In genomic region chr22:29768052-29768680, GRCh38 we compare ENCODE assay signal across 9 cellular contexts. TPM values are rescaled to one million over a fixed set of nuclear protein-coding genes. Genes with fewer than 3 reads are reported as not detected.
A peak's percentile ranks its signal among the peaks of the same experiment; 100 is the strongest.
DNase-seq lines count a peak whose midpoint lies in the region; FAIRE-seq and TF ChIP-seq lines count a peak whose summit lies in the region.
"Had no signal": no experiment of that assay in that cellular context is flagged by ENCODE, and none has a peak within 500 bp of the region (broad histone marks: within the 10 kb centered on the region; RNA-seq: fewer than 3 reads in every experiment).

No MANE protein-coding gene starts in this region.

- peaks cover 45% of the 10 kb centered on the region for H3K4me1 Mint-ChIP-seq in activated T-cell treated with anti-CD3 and anti-CD28 coated beads, Interleukin-2, amount 50 U/mL, for 24 hours (ENCODE audit: low read depth)

- H3K27me3 Mint-ChIP-seq in activated T-cell treated with anti-CD3 and anti-CD28 coated beads, Interleukin-2, amount 50 U/mL, for 24 hours = no peaks in the 10 kb centered on the region

- H3K9me3 ChIP-seq in liver (ENCODE audit: control insufficient read depth in 4 of 4, low read length in 3 of 4) = no peaks in the 10 kb centered on the region
- H3K9me3 ChIP-seq in tibial nerve = no peaks in the 10 kb centered on the region

- in situ Hi-C loops in astrocyte of the cerebellum (cut with HindIII; ENCODE audit: low sequenced_read_pairs) = no loop called here

- peak overlapping the region; percentile 100 for H3K4me3 Mint-ChIP-seq in activated T-cell treated with anti-CD3 and anti-CD28 coated beads, Interleukin-2, amount 50 U/mL, for 24 hours

- no peaks in the 10 kb centered on the region for H3K9me3 Mint-ChIP-seq in activated T-cell treated with anti-CD3 and anti-CD28 coated beads, Interleukin-2, amount 50 U/mL, for 24 hours

- WGBS in liver = 39% methylated on average over 6 of the region's 6 CpGs
- WGBS in tibial nerve, 2 donors = 46 to 48% methylated on average over 6 of the region's 6 CpGs

- TF ChIP-seq POLR2A in tibial nerve (IDR thresholded peaks at IDR 0.05) = no peak
- no peak for TF ChIP-seq POLR2A in H54 (IDR thresholded peaks at IDR 0.05; ENCODE audit: low read depth, low read length)

- no peak for DNase-seq in activated T-cell treated with anti-CD3 and anti-CD28 coated beads, Interleukin-2, amount 50 U/mL, for 24 hours
- DNase-seq in activated T-cell treated with anti-CD3 and anti-CD28 coated beads, Interleukin-2, amount 50 U/mL, for 1 hour = no peak
- DNase-seq in astrocyte of the cerebellum (ENCODE audit: low read depth) (no peak), tibial nerve (ENCODE audit: low spot score in 2 of 2) (no peak), COLO829 (ENCODE audit: low spot score) (no peak), substantia nigra (lab: John Stamatoyannopoulos, UW) (no peak), H54 (ENCODE audit: insufficient read length, low spot score) (no peak)
- DNase-seq: NCI-H1694 treated with DMSO at 0.1 percent for 48 hours had no signal

- H3K4me3 ChIP-seq in astrocyte of the cerebellum (ENCODE audit: low read depth, low read length) (peak overlapping the region; percentile 100), liver (ENCODE audit: low read depth in 1 of 3, low read length in 3 of 3) (peak overlapping the region; percentile 62 to 97 (median 85)), tibial nerve (peak overlapping the region; percentile 88 to 98 (median 94))

- H3K36me3 ChIP-seq in liver (ENCODE audit: control insufficient read depth in 4 of 4, insufficient read depth in 3 of 4, low read depth in 1 of 4, low read length in 3 of 4) = peaks cover 0 to 16% (median 11%) of the 10 kb centered on the region in 4 donors
- peaks cover 0 to 31% (median 7%) of the 10 kb centered on the region in 3 donors for H3K36me3 ChIP-seq in tibial nerve

- H3K4me1 ChIP-seq in liver (ENCODE audit: control insufficient read depth in 4 of 4, insufficient read depth in 4 of 4, low read length in 3 of 4) = peaks cover 5 to 25% (median 19%) of the 10 kb centered on the region in 4 donors
- peaks cover 0 to 42% (median 24%) of the 10 kb centered on the region in 4 donors for H3K4me1 ChIP-seq in tibial nerve

- peak overlapping the region; percentile 99 for H3K27ac Mint-ChIP-seq in activated T-cell treated with anti-CD3 and anti-CD28 coated beads, Interleukin-2, amount 50 U/mL, for 24 hours

- H3K27ac ChIP-seq in liver (ENCODE audit: low read depth in 1 of 2, low read length in 2 of 2) (peak overlapping the region in 1 of 2 donors; percentile 83), tibial nerve (peak overlapping the region in 1 of 4 donors; percentile 96), substantia nigra (ENCODE audit: low read depth, low read length, poor library complexity, severe bottlenecking) (no peak overlapping the region)

- H3K27me3 ChIP-seq in liver (ENCODE audit: control insufficient read depth in 4 of 4, insufficient read depth in 4 of 4, low read length in 3 of 4) (no peaks in the 10 kb centered on the region), tibial nerve (no peaks in the 10 kb centered on the region)

- TF ChIP-seq CTCF in astrocyte of the cerebellum (IDR thresholded peaks at IDR 0.05; ENCODE audit: low read depth, low read length, missing control alignments) = no peak
- TF ChIP-seq CTCF in liver (IDR thresholded peaks at IDR 0.05; ENCODE audit: low read depth, low read length, missing input control) = no peak
- TF ChIP-seq CTCF in tibial nerve (IDR thresholded peaks at IDR 0.05) = no peak

- no peak for TF ChIP-seq EP300 in tibial nerve (IDR thresholded peaks at IDR 0.05)

- peak overlapping the region; percentile 85 to 88 for H3K9ac ChIP-seq in liver (ENCODE audit: low read depth in 1 of 2, low read length in 2 of 2)

- TF ChIP-seq RAD21 in liver (IDR thresholded peaks at IDR 0.05) = no peak

- no peak for FAIRE-seq in H54 (lab: Jason Lieb, UNC)

- peaks cover 47% of the 10 kb centered on the region for H3K36me3 Mint-ChIP-seq in activated T-cell treated with anti-CD3 and anti-CD28 coated beads, Interleukin-2, amount 50 U/mL, for 24 hours (ENCODE audit: low read depth)

TF ChIP-seq in liver, 16 proteins besides CTCF, POLR2A, EP300 and RAD21:
- TF ChIP-seq REST (IDR thresholded peaks at IDR 0.05) (no peak), FOXA1 (IDR thresholded peaks at IDR 0.05) (no peak), ATF3 (IDR thresholded peaks at IDR 0.05) (no peak), ZBTB33 (IDR thresholded peaks at IDR 0.05) (no peak), HNF4G (IDR thresholded peaks at IDR 0.05) (no peak), NR2F2 (IDR thresholded peaks at IDR 0.05) (no peak), MAX (IDR thresholded peaks at IDR 0.05) (no peak), GABPA (IDR thresholded peaks at IDR 0.05 in 1 of 2, conservative IDR thresholded peaks at IDR 0.05 in 1 of 2) (no peak), HNF4A (conservative IDR thresholded peaks at IDR 0.05) (no peak)

RNA-seq across cellular contexts. Expression of gene UQCR10, which starts 1.0 kb away (rescaled TPM):
- total RNA-seq in liver (10 to 100 TPM; 40.2 to 70.6 TPM), tibial nerve (10 to 100 TPM; 30.4 to 56.7 (median 35.5) TPM)
- polyA plus RNA-seq in liver = 100 to 1,000 TPM; 133 to 243 TPM

RNA-seq across cellular contexts. Expression of gene ZMAT5, which starts 1.4 kb away (rescaled TPM):
- total RNA-seq in liver = 10 to 100 TPM in 1 of 2 donors, 1 to 10 TPM in 1; 9.2 to 12.1 TPM
- polyA plus RNA-seq in liver = 10 to 100 TPM; 14.9 to 18.8 TPM
- 10 to 100 TPM; 22.1 to 29.3 (median 26.6) TPM for total RNA-seq in tibial nerve

RNA-seq across cellular contexts. Expression of gene CABP7, which starts 48.4 kb away (rescaled TPM):
- total RNA-seq in liver (not detected), tibial nerve (under 1 TPM in 1 of 4 donors, not detected in 3; 0.20 TPM)
- polyA plus RNA-seq in liver = under 1 TPM in 1 of 2 donors, not detected in 1; 0.08 TPM
